In genomic region chr2:37599688-37600525, GRCh38 we compare ENCODE assay signal across 1 cellular context.
TF ChIP-seq lines count a peak whose summit lies in the region.

No MANE protein-coding gene starts in this region.

TF ChIP-seq in GM12878, 131 proteins besides CTCF, POLR2A, EP300 and RAD21 (continued from another document):
- TF ChIP-seq MYC (IDR thresholded peaks at IDR 0.05; ENCODE audit: insufficient read depth, insufficient read length, insufficient replicate concordance, low read length, severe bottlenecking) (no peak), KAT2A (conservative IDR thresholded peaks at IDR 0.05; ENCODE audit: control insufficient read depth, low read depth, low read length) (no peak), RCOR1 (conservative IDR thresholded peaks at IDR 0.05; ENCODE audit: low read depth, low read length) (no peak), CBX3 (IDR thresholded peaks at IDR 0.05; ENCODE audit: borderline replicate concordance, low read depth) (no peak), ATF7 (IDR thresholded peaks at IDR 0.05; ENCODE audit: low read depth) (no peak)
